ENCODE assay signal across 19 cellular contexts in genomic region chr3:169008772-169009358, GRCh38.
A peak's percentile ranks its signal among the peaks of the same experiment; 100 is the strongest.
DNase-seq lines count a peak whose midpoint lies in the region; TF ChIP-seq lines count a peak whose summit lies in the region.
"Had no signal": no experiment of that assay in that cellular context is flagged by ENCODE, and none has a peak within 500 bp of the region (broad histone marks: within the 10 kb centered on the region; RNA-seq: fewer than 3 reads in every experiment).

No MANE protein-coding gene starts in this region.

- no peaks in the 10 kb centered on the region for H3K27me3 ChIP-seq in endodermal cell (ENCODE audit: control insufficient read depth, insufficient read depth, low read length, poor library complexity, severe bottlenecking)
- no peaks in the 10 kb centered on the region for H3K27me3 ChIP-seq in Peyer's patch
- no peaks in the 10 kb centered on the region for H3K27me3 ChIP-seq in thyroid gland
- H3K27me3 ChIP-seq: SJCRH30 had no signal

- TF ChIP-seq CTCF in endodermal cell (conservative IDR thresholded peaks at IDR 0.05) (peak; percentile 29), Peyer's patch (IDR thresholded peaks at IDR 0.05) (no peak), thyroid gland (IDR thresholded peaks at IDR 0.05) (no peak)

- H3K4me1 Mint-ChIP-seq in endodermal cell, result peaks cover 7% of the 10 kb centered on the region

- H3K4me1 ChIP-seq in endodermal cell (ENCODE audit: control insufficient read depth, insufficient read depth, low read length) (no peaks in the 10 kb centered on the region), Peyer's patch (no peaks in the 10 kb centered on the region), thyroid gland (no peaks in the 10 kb centered on the region)
- H3K4me1 ChIP-seq: A549, SJCRH30 had no signal

- DNase-seq in NCI-H82 (lab: John Stamatoyannopoulos, UW), result peak; percentile 34
- no peak for DNase-seq in NCI-H82 treated with DMSO at 0.1 percent for 48 hours (lab: John Stamatoyannopoulos, UW; ENCODE audit: unreplicated experiment)
- peak; percentile 40 for DNase-seq in M059J (ENCODE audit: low read depth)
- DNase-seq in endodermal cell, result no peak
- peak; percentile 99 for DNase-seq in renal cortical epithelial cell (ENCODE audit: low read depth)
- no peak for DNase-seq in NCI-H2107 (lab: John Stamatoyannopoulos, UW)
- no peak for DNase-seq in Peyer's patch
- DNase-seq in thyroid gland, result no peak
- DNase-seq: DMS79 treated with DMSO at 0.1 percent for 48 hours; HFFc6; NCI-H1048; NCI-H2081 treated with DMSO at 0.1 percent for 48 hours; NCI-H345; NCI-H526; NK-92 treated with Interleukin-12 subunit alpha and Interleukin-12 subunit beta, amount 100 ng/mL, for 24 hours; SJCRH30 had no signal

- H3K4me3 ChIP-seq in endodermal cell (ENCODE audit: low read length) (no peak overlapping the region), Peyer's patch (no peak overlapping the region), thyroid gland (replicated peaks in 1 of 3) (no peak overlapping the region)
- H3K4me3 ChIP-seq: A549, SJCRH30 had no signal

- H3K9me3 Mint-ChIP-seq in endodermal cell, result no peaks in the 10 kb centered on the region
- H3K9me3 Mint-ChIP-seq: HFFc6 had no signal

- no peaks in the 10 kb centered on the region for H3K27me3 Mint-ChIP-seq in endodermal cell (ENCODE audit: insufficient read depth)

- H3K9ac ChIP-seq in endodermal cell (ENCODE audit: extremely low read depth, low read length, poor library complexity, severe bottlenecking), result no peak overlapping the region
- H3K9ac ChIP-seq: KMS-11 had no signal

- no peak overlapping the region for H3K4me3 Mint-ChIP-seq in endodermal cell
- H3K4me3 Mint-ChIP-seq: HFFc6 had no signal

- no peaks in the 10 kb centered on the region for H3K9me3 ChIP-seq in endodermal cell (ENCODE audit: control insufficient read depth, low read length)
- H3K9me3 ChIP-seq in Peyer's patch, result no peaks in the 10 kb centered on the region
- no peaks in the 10 kb centered on the region for H3K9me3 ChIP-seq in thyroid gland
- H3K9me3 ChIP-seq: A549, SJCRH30 had no signal

- no peaks in the 10 kb centered on the region for H3K36me3 ChIP-seq in endodermal cell (ENCODE audit: control insufficient read depth, insufficient read depth, low read length)
- no peaks in the 10 kb centered on the region for H3K36me3 ChIP-seq in Peyer's patch
- no peaks in the 10 kb centered on the region for H3K36me3 ChIP-seq in thyroid gland
- H3K36me3 ChIP-seq: SJCRH30 had no signal

- no peak overlapping the region for H3K27ac Mint-ChIP-seq in endodermal cell
- H3K27ac Mint-ChIP-seq: HFFc6 had no signal

- intact Hi-C loops in thyroid gland (cut with DNase I), result no loop called here

- H3K27ac ChIP-seq in endodermal cell (ENCODE audit: low read depth, low read length), result no peak overlapping the region
- H3K27ac ChIP-seq in Peyer's patch, result no peak overlapping the region
- no peak overlapping the region for H3K27ac ChIP-seq in thyroid gland
- H3K27ac ChIP-seq: A549, C4-2B, KMS-11, SJCRH30 had no signal

- WGBS in endodermal cell (ENCODE audit: insufficient coverage in 1 of 2, insufficient read length in 1 of 2), 2 experiments, result 26% methylated on average over 2 of the region's 2 CpGs; no CpG with 5 or more reads in 1 of the 2 experiments
- WGBS in thyroid gland, 2 donors, result 37 to 45% methylated on average over 2 of the region's 2 CpGs

- no peaks in the 10 kb centered on the region for H3K36me3 Mint-ChIP-seq in endodermal cell (ENCODE audit: low read depth)

- TF ChIP-seq POLR2A in Peyer's patch (IDR thresholded peaks at IDR 0.05), result no peak
- no peak for TF ChIP-seq POLR2A in thyroid gland (IDR thresholded peaks at IDR 0.05)

Comparison
In these comparisons a context has a peak if more than half of its experiments do, and no peak if none do; other contexts are left out.
1. DNase-seq: peak in NCI-H82 (single experiment), M059J (single experiment) and renal cortical epithelial cell (single experiment); none in NCI-H82 treated with DMSO at 0.1 percent for 48 hours (single experiment), endodermal cell (single experiment), NCI-H2107 (single experiment), Peyer's patch (0 of 3) and thyroid gland (0 of 2).